ENCODE assay signal across 14 cellular contexts in the genomic region with DNA sequence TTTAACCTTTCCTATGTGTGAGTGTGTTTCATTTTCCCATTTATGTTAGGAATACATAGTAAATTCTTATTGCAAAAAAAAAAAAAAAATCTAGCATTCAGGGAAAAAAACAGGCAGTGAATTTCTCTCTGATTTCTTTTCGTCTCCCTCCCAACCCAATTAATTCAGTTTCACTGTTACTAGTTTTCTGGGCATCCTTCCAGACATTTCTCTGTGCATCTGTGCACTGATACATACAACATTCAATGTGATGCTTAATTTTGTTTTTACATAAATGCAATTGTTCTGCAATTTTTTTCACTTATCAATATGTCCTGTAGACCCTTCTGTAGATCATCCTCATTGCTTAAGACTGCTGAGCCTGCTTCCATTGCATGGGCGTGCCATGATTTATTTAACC.
"Had no signal": no experiment of that assay in that cellular context is flagged by ENCODE, and none has a peak within 500 bp of the region (broad histone marks: within the 10 kb centered on the region; RNA-seq: fewer than 3 reads in every experiment).

No MANE protein-coding gene starts in this region.

- ATAC-seq: activated CD8-positive, alpha-beta memory T cell treated with anti-CD3 and anti-CD28 coated beads, Interleukin-2, amount 10 ng/mL, durations not matched to agents 7 days and 5 days; T-cell had no signal

- DNase-seq: activated CD4-positive, alpha-beta memory T cell treated with anti-CD3 and anti-CD28 coated beads for 36 hours; activated CD4-positive, alpha-beta T cell treated with anti-CD3 and anti-CD28 coated beads for 1 hour; activated CD8-positive, alpha-beta memory T cell treated with anti-CD3 and anti-CD28 coated beads, Interleukin-2, amount 10 ng/mL, durations not matched to agents 7 days and 5 days; activated naive CD4-positive, alpha-beta T cell treated with anti-CD3 and anti-CD28 coated beads, Interleukin-2, amount 10 ng/mL, durations not matched to agents 7 days and 5 days; activated T-cell treated with anti-CD3 and anti-CD28 coated beads, Interleukin-2, amount 50 U/mL, for 1 hour; dorsolateral prefrontal cortex; endodermal cell; erythroblast; kidney glomerular epithelial cell; midbrain; ovary; stimulated activated CD4-positive, alpha-beta T cell treated with anti-CD3 and anti-CD28 coated beads, Interleukin-1b, Interleukin-23, amount 100 ng/mL, for 48 hours; T-cell; T-helper 9 cell had no signal
